Comparison of ENCODE assay signal across 22 cellular contexts in genomic region chr11:102459393-102459792, GRCh38. TPM values are rescaled to one million over a fixed set of nuclear protein-coding genes. Genes with fewer than 3 reads are reported as not detected.
A peak's percentile ranks its signal among the peaks of the same experiment; 100 is the strongest.
DNase-seq lines count a peak whose midpoint lies in the region; ATAC-seq and TF ChIP-seq lines count a peak whose summit lies in the region.
"Had no signal": no experiment of that assay in that cellular context is flagged by ENCODE, and none has a peak within 500 bp of the region (broad histone marks: within the 10 kb centered on the region; RNA-seq: fewer than 3 reads in every experiment).

No MANE protein-coding gene starts in this region.

- no peaks in the 10 kb centered on the region for H3K36me3 ChIP-seq in Panc1 (ENCODE audit: control insufficient read depth, insufficient read depth, low read length)
- H3K36me3 ChIP-seq in heart left ventricle, result no peaks in the 10 kb centered on the region
- H3K36me3 ChIP-seq: adrenal gland, colonic mucosa, neutrophil had no signal

- no peaks in the 10 kb centered on the region for H3K27me3 Mint-ChIP-seq in T-helper 2 cell treated with Interferon-gamma antibody and Interleukin-4, amounts not matched to agents 5 μg/mL and 100 μg/mL, for 36 hours (ENCODE audit: low read depth)

- CTCF ChIA-PET in Panc1 (lab: Charles Lee), result no interaction called here

- H3K27ac ChIP-seq in Panc1 (ENCODE audit: low read length) (peak overlapping the region; percentile 36; the same call in 1 of the 2 replicates), heart left ventricle (no peak overlapping the region)
- H3K27ac ChIP-seq: adrenal gland, colonic mucosa, KMS-11, neutrophil had no signal

- H3K9me3 Mint-ChIP-seq in T-helper 2 cell treated with Interferon-gamma antibody and Interleukin-4, amounts not matched to agents 5 μg/mL and 100 μg/mL, for 36 hours, result no peaks in the 10 kb centered on the region
- no peaks in the 10 kb centered on the region for H3K9me3 Mint-ChIP-seq in stimulated activated effector memory CD8-positive, alpha-beta T cell treated with anti-CD3 and anti-CD28 coated beads, Interleukin-12 subunit alpha, Interleukin-12 subunit beta, amount 100 ng/mL, for 72 hours
- H3K9me3 Mint-ChIP-seq: H9 had no signal

- H3K4me3 Mint-ChIP-seq in T-helper 2 cell treated with Interferon-gamma antibody and Interleukin-4, amounts not matched to agents 5 μg/mL and 100 μg/mL, for 36 hours, result no peak overlapping the region
- no peak overlapping the region for H3K4me3 Mint-ChIP-seq in stimulated activated effector memory CD8-positive, alpha-beta T cell treated with anti-CD3 and anti-CD28 coated beads, Interleukin-12 subunit alpha, Interleukin-12 subunit beta, amount 100 ng/mL, for 72 hours
- H3K4me3 Mint-ChIP-seq: H9 had no signal

- H3K4me1 Mint-ChIP-seq in T-helper 2 cell treated with Interferon-gamma antibody and Interleukin-4, amounts not matched to agents 5 μg/mL and 100 μg/mL, for 36 hours (ENCODE audit: low read depth), result peaks cover 53% of the 10 kb centered on the region
- peaks cover 47% of the 10 kb centered on the region for H3K4me1 Mint-ChIP-seq in stimulated activated effector memory CD8-positive, alpha-beta T cell treated with anti-CD3 and anti-CD28 coated beads, Interleukin-12 subunit alpha, Interleukin-12 subunit beta, amount 100 ng/mL, for 72 hours

- in situ Hi-C loops in Panc1 (cut with HindIII; ENCODE audit: low pct_unique_long_range_greater_than_20kb, low sequenced_read_pairs), result no loop called here

- ATAC-seq in HG02610 (IDR thresholded peaks at IDR 0.05; ENCODE audit: unreplicated experiment), result peak; percentile 83
- ATAC-seq in Panc1, result no peak
- peak; percentile 15 for ATAC-seq in stimulated activated effector memory CD8-positive, alpha-beta T cell treated with anti-CD3 and anti-CD28 coated beads, Interleukin-12 subunit alpha, Interleukin-12 subunit beta, amount 100 ng/mL, for 72 hours
- ATAC-seq in heart left ventricle, result no peak

- intact Hi-C loops in Panc1 (cut with micrococcal nuclease; ENCODE audit: unreplicated experiment) (no loop called here), heart left ventricle (cut with DNase I) (loop anchor here in 2 of 10 donors (10.0 kb wide), 1 partner anchor 115 kb away; the partner anchor contains the start of gene BIRC2 (in 2 of the 2))

- no peak overlapping the region for H3K4me3 ChIP-seq in Panc1 (ENCODE audit: low read depth in 2 of 2, low read length in 2 of 2)
- H3K4me3 ChIP-seq in heart left ventricle, result no peak overlapping the region
- H3K4me3 ChIP-seq: adrenal gland, colonic mucosa had no signal

- H3K4me1 ChIP-seq in Panc1 (ENCODE audit: control insufficient read depth, insufficient read depth, low read length) (peaks cover 14% of the 10 kb centered on the region), heart left ventricle (peaks cover 0 to 18% (median 0%) of the 10 kb centered on the region in 12 donors)
- H3K4me1 ChIP-seq: adrenal gland, colonic mucosa had no signal

- TF ChIP-seq CTCF in Panc1 (IDR thresholded peaks at IDR 0.05) (no peak), heart left ventricle (IDR thresholded peaks at IDR 0.05) (no peak)

- DNase-seq in T-helper 2 cell treated with Interferon-gamma antibody and Interleukin-4, amounts not matched to agents 5 μg/mL and 100 μg/mL, for 36 hours (ENCODE audit: low spot score), result no peak
- DNase-seq in T-helper 2 cell (no peak), Panc1 (ENCODE audit: low read depth, low spot score) (no peak), heart left ventricle (no peak), kidney tubule cell (ENCODE audit: low spot score) (no peak), NCI-H748 treated with DMSO at 0.1 percent for 48 hours (lab: John Stamatoyannopoulos, UW) (no peak)
- DNase-seq in stimulated activated effector memory CD8-positive, alpha-beta T cell treated with anti-CD3 and anti-CD28 coated beads, Interleukin-12 subunit alpha, Interleukin-12 subunit beta, amount 100 ng/mL, for 72 hours (ENCODE audit: low spot score in 2 of 2), result peak in 1 of 2 donors; percentile 29
- DNase-seq: activated effector memory CD4-positive, alpha-beta T cell treated with Interleukin-2 at 50 U/mL for 16 hours; adrenal gland; colonic mucosa; H9; kidney; NCI-H1092; NCI-H1930; NCI-H226; SHP77; stimulated activated CD4-positive, alpha-beta T cell treated with anti-CD3 and anti-CD28 coated beads, Interleukin-2, amount 100 ng/mL, for 24 hours; stimulated activated naive CD4-positive, alpha-beta T cell treated with Interleukin-2 at 50 U/mL for 16 hours; trophoblast cell had no signal

- H3K27me3 ChIP-seq in Panc1 (ENCODE audit: control insufficient read depth, insufficient read depth, low read length) (no peaks in the 10 kb centered on the region), heart left ventricle (no peaks in the 10 kb centered on the region)
- H3K27me3 ChIP-seq: adrenal gland, colonic mucosa, neutrophil had no signal

- H3K36me3 Mint-ChIP-seq in T-helper 2 cell treated with Interferon-gamma antibody and Interleukin-4, amounts not matched to agents 5 μg/mL and 100 μg/mL, for 36 hours (ENCODE audit: low read depth), result peaks cover 1% of the 10 kb centered on the region
- no peaks in the 10 kb centered on the region for H3K36me3 Mint-ChIP-seq in stimulated activated effector memory CD8-positive, alpha-beta T cell treated with anti-CD3 and anti-CD28 coated beads, Interleukin-12 subunit alpha, Interleukin-12 subunit beta, amount 100 ng/mL, for 72 hours

- H3K9me3 ChIP-seq in Panc1 (ENCODE audit: control insufficient read depth, insufficient read depth, low read depth, low read length) (no peaks in the 10 kb centered on the region), heart left ventricle (no peaks in the 10 kb centered on the region)
- H3K9me3 ChIP-seq: adrenal gland, colonic mucosa, neutrophil had no signal

- H3K27ac Mint-ChIP-seq in T-helper 2 cell treated with Interferon-gamma antibody and Interleukin-4, amounts not matched to agents 5 μg/mL and 100 μg/mL, for 36 hours, result peak overlapping the region; percentile 22
- no peak overlapping the region for H3K27ac Mint-ChIP-seq in stimulated activated effector memory CD8-positive, alpha-beta T cell treated with anti-CD3 and anti-CD28 coated beads, Interleukin-12 subunit alpha, Interleukin-12 subunit beta, amount 100 ng/mL, for 72 hours
- H3K27ac Mint-ChIP-seq: H9 had no signal

- no peak for TF ChIP-seq POLR2A in heart left ventricle (IDR thresholded peaks at IDR 0.05)

- POLR2A ChIA-PET in Panc1 (lab: Charles Lee), result no interaction called here

- BruUV-seq in Panc1 (replicated peaks; lab: Mats Ljungman, UMichigan), result no TSS peak

RNA-seq across cellular contexts. Expression of gene TMEM123, which starts 6.8 kb away (rescaled TPM):
- total RNA-seq in Panc1 (2021; ENCODE audit: unreplicated experiment) (383 TPM), heart left ventricle (100 to 1,000 TPM in 2 of 9 donors, 10 to 100 TPM in 7; 54.5 to 116 (median 81.4) TPM)
- 252 TPM for polyA plus RNA-seq in Panc1 (2012; ENCODE audit: insufficient read length)
- polyA plus RNA-seq in heart left ventricle, result 10 to 100 TPM; 25.0 to 31.7 TPM

Comparison
In these comparisons a context has a peak if more than half of its experiments do, and no peak if none do; other contexts are left out.
1. ATAC-seq: peak in HG02610 (single experiment) and stimulated activated effector memory CD8-positive, alpha-beta T cell treated with anti-CD3 and anti-CD28 coated beads, Interleukin-12 subunit alpha, Interleukin-12 subunit beta, amount 100 ng/mL, for 72 hours (single experiment); none in Panc1 (single experiment) and heart left ventricle (0 of 4).